21 cellular contexts compared by ENCODE assay signal in the genomic region with DNA sequence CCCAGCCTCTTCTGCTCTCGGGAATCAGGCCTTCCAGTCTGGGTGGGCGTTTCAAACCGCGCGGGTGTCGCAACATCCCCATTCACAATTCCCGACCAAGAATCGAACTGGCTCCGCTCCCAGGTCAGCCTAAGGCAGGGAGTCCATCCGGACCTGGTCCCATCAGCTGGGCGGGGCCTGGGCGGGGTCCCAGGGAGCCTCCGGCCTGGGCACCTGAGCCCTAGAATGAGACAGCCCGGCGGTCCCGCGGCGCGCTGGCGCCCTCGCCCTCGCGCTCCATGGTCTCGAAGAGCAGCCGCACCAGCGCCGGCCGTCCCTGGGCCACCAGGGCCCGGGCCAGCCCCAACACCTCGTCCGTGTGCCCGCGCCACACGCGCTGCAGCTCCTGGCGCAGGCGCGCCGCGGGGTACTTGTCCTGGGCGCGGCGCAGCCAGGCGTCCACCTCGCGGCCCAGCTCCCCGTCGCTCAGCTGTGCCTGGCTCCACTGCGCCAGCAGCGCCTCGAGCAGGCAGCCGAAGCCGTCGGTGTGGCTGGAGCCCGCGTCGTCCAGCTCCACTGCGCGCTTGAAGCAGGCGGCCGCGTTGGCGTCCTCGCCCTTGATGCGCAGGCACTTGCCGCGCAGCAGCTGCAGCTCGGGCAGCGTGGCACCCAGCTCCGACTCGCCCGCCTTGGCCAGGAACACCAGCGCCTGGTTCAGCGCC. TPM values are rescaled to one million over a fixed set of nuclear protein-coding genes. Genes with fewer than 3 reads are reported as not detected.
DNase-seq lines count a peak whose midpoint lies in the region; ATAC-seq, FAIRE-seq and TF ChIP-seq lines count a peak whose summit lies in the region.
"Had no signal": no experiment of that assay in that cellular context is flagged by ENCODE, and none has a peak within 500 bp of the region (broad histone marks: within the 10 kb centered on the region; RNA-seq: fewer than 3 reads in every experiment).

No MANE protein-coding gene starts in this region.

- H3K79me2 ChIP-seq in H1 (ENCODE audit: control insufficient read depth in 1 of 2, insufficient read depth in 2 of 2, low read length in 2 of 2), result no peaks in the 10 kb centered on the region

- H3K4me1 ChIP-seq in H1 (replicated peaks in 1 of 4; ENCODE audit: control insufficient read depth in 3 of 4, insufficient read depth in 4 of 4, low read length in 3 of 4), result no peaks in the 10 kb centered on the region; a peak in 1 of 7 replicates
- H3K4me1 ChIP-seq: gastrocnemius medialis had no signal

- H3K36me3 Mint-ChIP-seq in T-cell, result peaks cover 44% of the 10 kb centered on the region

- H2AFZ ChIP-seq in H1 (ENCODE audit: low read length), result no peak overlapping the region

- TF ChIP-seq RAD21 in H1 (IDR thresholded peaks at IDR 0.05 in 1 of 2, conservative IDR thresholded peaks at IDR 0.05 in 1 of 2; ENCODE audit: low read depth in 2 of 2, low read length in 2 of 2), result no peak

- H4K8ac ChIP-seq in H1 (ENCODE audit: extremely low read depth, insufficient read depth, low read length), result peak overlapping the region; percentile 71; the same call in 1 of the 2 replicates

- peak overlapping the region; percentile 64 to 65 for H3K4me2 ChIP-seq in H1 (ENCODE audit: insufficient read depth in 1 of 2, low read depth in 2 of 2, low read length in 2 of 2)

- no peak for TF ChIP-seq CTCF in H1 (IDR thresholded peaks at IDR 0.05; ENCODE audit: control extremely low read depth in 1 of 3, insufficient read depth in 1 of 3, low read depth in 1 of 3, low read length in 3 of 3)

- CTCF ChIA-PET in H1 (lab: Charles Lee; ENCODE audit: partially characterized antibody), result interaction anchor here (1.2 to 3.0 kb wide), 5 partner anchors 10 to 65 kb away, joined by 3 to 31 read pairs (median 5); partner anchors contain the start of gene TTC4
- CTCF ChIA-PET in T-cell (lab: Charles Lee), result interaction anchor here in 1 of 2 donors (0.6 kb wide), 1 partner anchor 760 kb away, joined by 3 read pairs; no protein-coding TSS in a partner anchor
- CTCF ChIA-PET in HEK293T (lab: Yijun Ruan, JAX), result interaction anchor here (0.6 to 1.0 kb wide), 4 partner anchors 9 to 481 kb away, joined by 3 to 4 read pairs (median 3); no protein-coding TSS in a partner anchor

- TF ChIP-seq EP300 in H1 (IDR thresholded peaks at IDR 0.05; ENCODE audit: borderline replicate concordance in 1 of 2, low read depth in 2 of 2, low read length in 2 of 2), result no peak

- peak; percentile 62 for DNase-seq in H7
- DNase-seq in H1 (ENCODE audit: low read depth in 1 of 2, low spot score in 2 of 2), result peak; percentile 33 to 78
- peak; percentile 9 for DNase-seq in iris pigment epithelial cell (ENCODE audit: low read depth)
- DNase-seq in skeletal muscle cell (ENCODE audit: low read depth), result no peak
- DNase-seq in T-cell, result no peak
- DNase-seq in GM03348 (ENCODE audit: low spot score), result no peak
- DNase-seq in T-helper 9 cell, result no peak
- DNase-seq in HEK293T (ENCODE audit: extremely low spot score), result no peak
- DNase-seq: activated CD4-positive, alpha-beta T cell treated with anti-CD3 and anti-CD28 coated beads for 36 hours; AML-193; gastrocnemius medialis; naive B cell; NCI-H1930; stimulated activated CD4-positive, alpha-beta T cell treated with anti-CD3 and anti-CD28 coated beads, Interleukin-2, amount 100 ng/mL, for 48 hours; stimulated activated CD8-positive, alpha-beta memory T cell treated with anti-CD3 and anti-CD28 coated beads, Interleukin-4, amount 100 ng/mL, for 48 hours; transverse colon had no signal

- no peak overlapping the region for H3K56ac ChIP-seq in H1 (replicated peaks; ENCODE audit: insufficient read length, low read depth, low read length)

- no peaks in the 10 kb centered on the region for H3K9me3 ChIP-seq in H1 (ENCODE audit: insufficient read depth in 2 of 2, low read depth in 1 of 2, low read length in 1 of 2)
- H3K9me3 ChIP-seq: gastrocnemius medialis, transverse colon had no signal

- TF ChIP-seq POLR2A in H1 (IDR thresholded peaks at IDR 0.05; ENCODE audit: control extremely low read depth in 1 of 2, low read depth in 2 of 2, low read length in 2 of 2), result no peak

- no peak overlapping the region for H3K4ac ChIP-seq in H1 (replicated peaks; ENCODE audit: insufficient read length, low read depth, low read length)

- H3K27ac ChIP-seq in H1 (ENCODE audit: low read depth, low read length), result no peak overlapping the region
- H3K27ac ChIP-seq: gastrocnemius medialis, transverse colon had no signal

- H3K27me3 Mint-ChIP-seq in T-cell, result no peaks in the 10 kb centered on the region
- H3K27me3 Mint-ChIP-seq: activated CD4-positive, alpha-beta T cell treated with anti-CD3 and anti-CD28 coated beads for 36 hours; activated naive CD8-positive, alpha-beta T cell; central memory CD8-positive, alpha-beta T cell; naive B cell had no signal

- H3K14ac ChIP-seq in H1 (ENCODE audit: insufficient read length), result no peak overlapping the region

- no peaks in the 10 kb centered on the region for H4K20me1 ChIP-seq in H1 (replicated peaks in 1 of 2; ENCODE audit: control insufficient read depth in 1 of 2, insufficient read depth in 2 of 2, low read length in 2 of 2)

- H3K18ac ChIP-seq in H1 (ENCODE audit: extremely low read depth, low read length), result peak overlapping the region; percentile 51; the same call in 1 of the 2 replicates

- H3K4me3 ChIP-seq in H7 (ENCODE audit: insufficient read depth, low read depth, low read length), result no peak overlapping the region; the same call in 1 of the 2 replicates
- peak overlapping the region; percentile 3 to 51 (median 24); a peak in 6 of 8 replicates for H3K4me3 ChIP-seq in H1 (ENCODE audit: extremely low read depth in 1 of 4, insufficient read depth in 2 of 4, low read depth in 3 of 4, low read length in 4 of 4)
- peak overlapping the region; percentile 21 for H3K4me3 ChIP-seq in skeletal muscle cell (ENCODE audit: low read depth, low read length)

- POLR2A ChIA-PET in H1 (lab: Charles Lee; ENCODE audit: partially characterized antibody) (interaction anchor here (0.9 kb wide), 1 partner anchor 11 kb away, joined by 4 read pairs; no protein-coding TSS in a partner anchor), T-cell (lab: Charles Lee) (no interaction called here), HEK293T (lab: Yijun Ruan, JAX) (no interaction called here)

- H3K23me2 ChIP-seq in H1 (ENCODE audit: low read depth, low read length), result peaks cover 5% of the 10 kb centered on the region; the same call in 1 of the 2 replicates

- FAIRE-seq in H1 (lab: Jason Lieb, UNC), result no peak
- FAIRE-seq: GM18507 had no signal

- H2BK20ac ChIP-seq in H1 (ENCODE audit: low read length), result no peak overlapping the region

- no peak overlapping the region for H4K5ac ChIP-seq in H1 (ENCODE audit: insufficient read length, low read depth, low read length)

- H3K4me3 Mint-ChIP-seq in T-cell, result no peak overlapping the region
- H3K4me3 Mint-ChIP-seq: activated CD4-positive, alpha-beta T cell treated with anti-CD3 and anti-CD28 coated beads for 36 hours; activated naive CD8-positive, alpha-beta T cell; central memory CD8-positive, alpha-beta T cell; naive B cell; T-helper 1 cell treated with Interleukin-12 subunit alpha and Interleukin-12 subunit beta and Interleukin-4 antibody, amounts not matched to agents 30 μg/mL and 1 μg/mL, for 36 hours had no signal

- H3K23ac ChIP-seq in H1 (ENCODE audit: insufficient read length), result no peak overlapping the region

- H3K9ac ChIP-seq in H1 (replicated peaks in 1 of 4; ENCODE audit: extremely low read depth in 1 of 4, low read depth in 3 of 4, low read length in 3 of 4), result peak overlapping the region in 1 of 4 experiments; percentile 37; a peak in 2 of 7 replicates

- 37% methylated on average over 30 of the region's 74 CpGs; no CpG with 5 or more reads in 1 of the 2 experiments for WGBS in H1 (ENCODE audit: extremely low coverage in 1 of 2, insufficient coverage in 1 of 2, insufficient read length in 1 of 2, insufficient replicate concordance in 2 of 2, low coverage in 1 of 2, low lambda C conversion rate in 2 of 2, missing lambda C conversion rate in 1 of 2), 2 experiments

- H2BK12ac ChIP-seq in H1 (ENCODE audit: low read depth, low read length), result peak overlapping the region; percentile 71; the same call in 1 of the 2 replicates

- H3K27ac Mint-ChIP-seq in T-cell, result no peak overlapping the region
- H3K27ac Mint-ChIP-seq: activated CD4-positive, alpha-beta T cell treated with anti-CD3 and anti-CD28 coated beads for 36 hours; activated naive CD8-positive, alpha-beta T cell; naive B cell; T-helper 1 cell treated with Interleukin-12 subunit alpha and Interleukin-12 subunit beta and Interleukin-4 antibody, amounts not matched to agents 30 μg/mL and 1 μg/mL, for 36 hours had no signal

- H3K9me3 Mint-ChIP-seq in T-cell, result no peaks in the 10 kb centered on the region
- H3K9me3 Mint-ChIP-seq: central memory CD8-positive, alpha-beta T cell; naive B cell; T-helper 1 cell treated with Interleukin-12 subunit alpha and Interleukin-12 subunit beta and Interleukin-4 antibody, amounts not matched to agents 30 μg/mL and 1 μg/mL, for 36 hours had no signal

- no peaks in the 10 kb centered on the region for H3K36me3 ChIP-seq in H7 (replicated peaks; ENCODE audit: control insufficient read depth, insufficient read depth, low read length)
- no peaks in the 10 kb centered on the region for H3K36me3 ChIP-seq in H1 (ENCODE audit: control insufficient read depth in 2 of 4, insufficient read depth in 4 of 4, low read length in 3 of 4)
- H3K36me3 ChIP-seq: gastrocnemius medialis, transverse colon had no signal

- H2BK5ac ChIP-seq in H1 (ENCODE audit: low read depth, low read length), result no peak overlapping the region; the same call in 1 of the 2 replicates

- no peaks in the 10 kb centered on the region; the same call in 1 of the 2 replicates for H3K27me3 ChIP-seq in H7 (ENCODE audit: control insufficient read depth, insufficient read depth, low read length)
- H3K27me3 ChIP-seq in H1 (replicated peaks in 1 of 4; ENCODE audit: control insufficient read depth in 3 of 4, extremely low read depth in 1 of 4, insufficient read depth in 3 of 4, low read length in 3 of 4), result peaks cover 15 to 26% (median 25%) of the 10 kb centered on the region in 4 experiments; a peak in 6 of 7 replicates
- H3K27me3 ChIP-seq: transverse colon had no signal

- peak overlapping the region; percentile 83; the same call in 1 of the 2 replicates for H2BK15ac ChIP-seq in H1 (ENCODE audit: low read length)

- peaks cover 0 to 2% (median 0%) of the 10 kb centered on the region in 3 donors for H3K4me1 Mint-ChIP-seq in T-cell
- H3K4me1 Mint-ChIP-seq: activated CD4-positive, alpha-beta T cell treated with anti-CD3 and anti-CD28 coated beads for 36 hours had no signal

- no peak overlapping the region for H2AK5ac ChIP-seq in H1 (ENCODE audit: low read depth, low read length)

- peak overlapping the region; percentile 18 for H4K91ac ChIP-seq in H1 (replicated peaks; ENCODE audit: insufficient read length, low read length)

- no peak overlapping the region for H2BK120ac ChIP-seq in H1 (replicated peaks; ENCODE audit: low read depth, low read length)

- peaks cover 2% of the 10 kb centered on the region; the same call in 1 of the 2 replicates for H3K79me1 ChIP-seq in H1 (ENCODE audit: low read depth, low read length)

- ATAC-seq in T-cell (replicated peaks in 1 of 4), result no peak
- ATAC-seq: activated CD4-positive, alpha-beta T cell treated with anti-CD3 and anti-CD28 coated beads for 36 hours had no signal

RNA-seq across cellular contexts. Expression of gene PARS2, which starts 16.9 kb away (rescaled TPM):
- total RNA-seq in H7 (2014; rRNA removed; shearing (Covaris generic)), result 25.2 and 27.9 TPM in 2 replicates
- 10.0 and 10.4 TPM in 2 replicates for total RNA-seq in H1 (2021; fragmentation: NEBNext Ultra II Directional; extraction: Animal tissue kit (Norgen Biotek cat#: 25700))
- 8.9 and 11.8 TPM in 2 replicates for polyA plus RNA-seq in H1 (2011; rRNA removed)
- 8.8 TPM for polyA plus RNA-seq in H1 (2011; cell fraction: cytosol; rRNA removed)
- polyA plus RNA-seq in H1 (2011; cell fraction: nucleus; rRNA removed), result 7.3 TPM
- 9.4 to 12.3 TPM (median 11.0 TPM) in 4 replicates for polyA plus RNA-seq in H1 (2012, experiment 1 of 2)
- 14.0 TPM for polyA plus RNA-seq in H1 (2012, experiment 2 of 2)
- 6.6 TPM for polyA plus RNA-seq in H1 (2013, experiment 1 of 2)
- polyA plus RNA-seq in H1 (2013, experiment 2 of 2), result 6.2 TPM
- 13.0 and 15.7 TPM in 2 replicates for polyA minus RNA-seq in H1 (2011; rRNA and poly(A)+ RNA removed)
- polyA minus RNA-seq in H1 (2011; cell fraction: cytosol; rRNA and poly(A)+ RNA removed), result 7.8 TPM
- 7.3 TPM for polyA minus RNA-seq in H1 (2011; cell fraction: nucleus; rRNA and poly(A)+ RNA removed)
- 1 to 10 TPM in 3 of 5 donors, under 1 TPM in 2; 0.68 to 6.6 (median 6.0) TPM for total RNA-seq in T-cell

RNA-seq across cellular contexts. Expression of gene TTC22, which starts 19.9 kb away (rescaled TPM):
- 0.92 and 1.2 TPM in 2 replicates for total RNA-seq in H7 (2014; rRNA removed; shearing (Covaris generic))
- 1.1 and 1.6 TPM in 2 replicates for total RNA-seq in H1 (2021; fragmentation: NEBNext Ultra II Directional; extraction: Animal tissue kit (Norgen Biotek cat#: 25700))
- 1.00 and 1.7 TPM in 2 replicates for polyA plus RNA-seq in H1 (2011; rRNA removed)
- polyA plus RNA-seq in H1 (2011; cell fraction: cytosol; rRNA removed), result 1.4 TPM
- polyA plus RNA-seq in H1 (2011; cell fraction: nucleus; rRNA removed), result 2.3 TPM
- 0.83 to 0.94 TPM (median 0.94 TPM) in 4 replicates for polyA plus RNA-seq in H1 (2012, experiment 1 of 2)
- 0.43 TPM for polyA plus RNA-seq in H1 (2012, experiment 2 of 2)
- 0.83 TPM for polyA plus RNA-seq in H1 (2013, experiment 1 of 2)
- polyA plus RNA-seq in H1 (2013, experiment 2 of 2), result 0.70 TPM
- 0.49 and 0.79 TPM in 2 replicates for polyA minus RNA-seq in H1 (2011; rRNA and poly(A)+ RNA removed)
- polyA minus RNA-seq in H1 (2011; cell fraction: cytosol; rRNA and poly(A)+ RNA removed), result 0.66 TPM
- 0.80 TPM for polyA minus RNA-seq in H1 (2011; cell fraction: nucleus; rRNA and poly(A)+ RNA removed)
- 10 to 100 TPM in 4 of 5 donors, 1 to 10 TPM in 1; 8.4 to 21.0 (median 16.2) TPM for total RNA-seq in T-cell
- total RNA-seq: RPMI7951 had no signal

Comparison
In these comparisons a context has a peak if more than half of its experiments do, and no peak if none do; other contexts are left out.
1. DNase-seq: peak in H7 (single experiment), H1 (2 of 2) and iris pigment epithelial cell (single experiment); none in skeletal muscle cell (single experiment), T-cell (0 of 34), GM03348 (single experiment), T-helper 9 cell (single experiment) and HEK293T (single experiment).